In the genomic region with DNA sequence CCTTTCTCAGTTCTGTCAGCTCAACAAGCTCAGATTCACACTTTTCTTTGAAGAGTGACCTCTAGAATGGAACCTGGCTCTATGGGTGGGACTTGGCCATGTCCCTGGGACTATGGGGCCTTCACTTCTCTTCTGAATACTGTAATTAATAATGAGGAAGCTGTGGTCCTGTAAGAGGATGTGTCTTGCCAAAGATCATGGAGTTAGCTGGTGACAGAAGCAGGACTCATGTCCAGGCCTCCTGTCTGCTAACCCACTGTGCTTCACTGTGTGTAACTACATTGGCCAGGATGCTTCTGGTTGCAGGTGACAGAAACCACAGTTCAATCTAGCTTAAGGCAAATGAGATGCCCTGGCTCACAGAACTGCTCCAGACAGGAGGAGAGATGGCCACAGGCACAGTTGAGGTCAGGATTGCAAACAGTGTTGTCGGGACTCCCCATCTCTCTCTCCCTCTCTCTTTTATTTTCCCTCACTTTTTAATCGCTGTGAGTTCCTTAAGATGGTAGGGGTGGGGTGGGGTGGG, we compare ENCODE assay signal across 14 cellular contexts. TPM values are rescaled to one million over a fixed set of nuclear protein-coding genes. Genes with fewer than 3 reads are reported as not detected.
DNase-seq lines count a peak whose midpoint lies in the region; ATAC-seq and TF ChIP-seq lines count a peak whose summit lies in the region.
"Had no signal": no experiment of that assay in that cellular context is flagged by ENCODE, and none has a peak within 500 bp of the region (broad histone marks: within the 10 kb centered on the region; RNA-seq: fewer than 3 reads in every experiment).

No MANE protein-coding gene starts in this region.

- no peaks in the 10 kb centered on the region for H3K9me3 Mint-ChIP-seq in CD8-positive, alpha-beta T cell
- H3K9me3 Mint-ChIP-seq in activated CD4-positive, alpha-beta memory T cell treated with anti-CD3 and anti-CD28 coated beads for 36 hours: no peaks in the 10 kb centered on the region
- no peaks in the 10 kb centered on the region for H3K9me3 Mint-ChIP-seq in naive thymus-derived CD8-positive, alpha-beta T cell

- no peak overlapping the region for H3K9ac ChIP-seq in KMS-11

- no peak overlapping the region for H3K4me3 ChIP-seq in CD8-positive, alpha-beta T cell (ENCODE audit: low read depth, low read length)
- H3K4me3 ChIP-seq in KMS-11 (IDR thresholded peaks at IDR 0.05; ENCODE audit: insufficient read depth, low read depth, low read length): no peak overlapping the region

- H3K27me3 ChIP-seq in CD8-positive, alpha-beta T cell (ENCODE audit: insufficient read depth, low read length): no peaks in the 10 kb centered on the region
- H3K27me3 ChIP-seq in KMS-11 (ENCODE audit: insufficient read depth, low read depth): no peaks in the 10 kb centered on the region

- no peak for DNase-seq in CD8-positive, alpha-beta T cell
- DNase-seq in activated CD4-positive, alpha-beta memory T cell treated with anti-CD3 and anti-CD28 coated beads for 36 hours: peak; percentile 31
- DNase-seq in naive thymus-derived CD8-positive, alpha-beta T cell: no peak
- DNase-seq: Caco-2; H9; left cardiac atrium; stimulated activated naive CD4-positive, alpha-beta T cell treated with Interleukin-2 at 50 U/mL for 16 hours had no signal

- no peaks in the 10 kb centered on the region for H3K9me3 ChIP-seq in CD8-positive, alpha-beta T cell (ENCODE audit: low read length)
- H3K9me3 ChIP-seq: Caco-2 had no signal

- TF ChIP-seq CTCF in CD8-positive, alpha-beta T cell (IDR thresholded peaks at IDR 0.05): no peak
- TF ChIP-seq CTCF in KMS-11 (conservative IDR thresholded peaks at IDR 0.05; ENCODE audit: low read depth, low read length): no peak

- POLR2A ChIA-PET in CD8-positive, alpha-beta T cell (lab: Charles Lee): interaction anchor here (0.6 to 1.2 kb wide), 2 partner anchors 7 to 756 kb away, joined by 3 read pairs; no protein-coding TSS in a partner anchor
- POLR2A ChIA-PET in activated CD4-positive, alpha-beta memory T cell treated with anti-CD3 and anti-CD28 coated beads for 36 hours (lab: Charles Lee): interaction anchor here (1.0 to 1.1 kb wide), 2 partner anchors 15 to 124 kb away, joined by 4 to 5 read pairs; no protein-coding TSS in a partner anchor
- POLR2A ChIA-PET in naive thymus-derived CD8-positive, alpha-beta T cell (lab: Charles Lee): interaction anchor here (0.6 to 1.0 kb wide), 2 partner anchors 17 to 18 kb away, joined by 4 read pairs; no protein-coding TSS in a partner anchor

- no peak overlapping the region for H2AFZ ChIP-seq in KMS-11 (ENCODE audit: low read depth)

- peak overlapping the region; percentile 33; the same call in 1 of the 2 replicates for H3K4me2 ChIP-seq in KMS-11

- peak overlapping the region; percentile 96 for H3K4me3 Mint-ChIP-seq in CD8-positive, alpha-beta T cell
- peak overlapping the region; percentile 89 for H3K4me3 Mint-ChIP-seq in activated CD4-positive, alpha-beta memory T cell treated with anti-CD3 and anti-CD28 coated beads for 36 hours
- H3K4me3 Mint-ChIP-seq in naive thymus-derived CD8-positive, alpha-beta T cell: peak overlapping the region; percentile 44 to 96 (median 71)
- H3K4me3 Mint-ChIP-seq: H9 had no signal

- CTCF ChIA-PET in CD8-positive, alpha-beta T cell (lab: Charles Lee): interaction anchor here (0.9 to 2.8 kb wide), 3 partner anchors 13 to 20 kb away, joined by 5 to 19 read pairs (median 8); no protein-coding TSS in a partner anchor
- CTCF ChIA-PET in activated CD4-positive, alpha-beta memory T cell treated with anti-CD3 and anti-CD28 coated beads for 36 hours (lab: Charles Lee): interaction anchor here (0.9 to 1.5 kb wide), 4 partner anchors 11 to 21 kb away, joined by 3 to 4 read pairs (median 4); no protein-coding TSS in a partner anchor

- peaks cover 20% of the 10 kb centered on the region for H3K36me3 Mint-ChIP-seq in CD8-positive, alpha-beta T cell
- H3K36me3 Mint-ChIP-seq in activated CD4-positive, alpha-beta memory T cell treated with anti-CD3 and anti-CD28 coated beads for 36 hours: peaks cover 10% of the 10 kb centered on the region
- H3K36me3 Mint-ChIP-seq in naive thymus-derived CD8-positive, alpha-beta T cell: peaks cover 0 to 17% (median 0%) of the 10 kb centered on the region in 3 donors

- H3K79me2 ChIP-seq in KMS-11 (ENCODE audit: insufficient read depth, low read depth): peaks cover 25% of the 10 kb centered on the region

- intact Hi-C loops in CD8-positive, alpha-beta T cell (cut with DNase I, micrococcal nuclease): loop anchor here (2.0 to 10.0 kb wide), 2 partner anchors 20 to 698 kb away; partner anchors contain the start of gene VMA21 (in 2 of the 2)
- intact Hi-C loops in activated CD4-positive, alpha-beta memory T cell treated with anti-CD3 and anti-CD28 coated beads for 36 hours (cut with micrococcal nuclease): loop anchor here (2.0 to 10.0 kb wide), 3 partner anchors 34 to 762 kb away; partner anchors contain the start of gene EOLA2

- no peaks in the 10 kb centered on the region for H3K36me3 ChIP-seq in CD8-positive, alpha-beta T cell (ENCODE audit: insufficient read depth, low read length)
- no peaks in the 10 kb centered on the region for H3K36me3 ChIP-seq in KMS-11 (ENCODE audit: insufficient read depth)

- peaks cover 68% of the 10 kb centered on the region for H3K4me1 Mint-ChIP-seq in CD8-positive, alpha-beta T cell (ENCODE audit: low read depth)
- H3K4me1 Mint-ChIP-seq in activated CD4-positive, alpha-beta memory T cell treated with anti-CD3 and anti-CD28 coated beads for 36 hours (ENCODE audit: low read depth): peaks cover 51% of the 10 kb centered on the region
- H3K4me1 Mint-ChIP-seq in naive thymus-derived CD8-positive, alpha-beta T cell: peaks cover 16 to 78% (median 56%) of the 10 kb centered on the region in 4 donors

- H3K27ac ChIP-seq in CD8-positive, alpha-beta T cell (ENCODE audit: low read depth, low read length): no peak overlapping the region
- H3K27ac ChIP-seq in KMS-11: no peak overlapping the region
- H3K27ac ChIP-seq: RWPE1, VCaP had no signal

- no peaks in the 10 kb centered on the region for H3K27me3 Mint-ChIP-seq in CD8-positive, alpha-beta T cell (ENCODE audit: low read depth)
- no peaks in the 10 kb centered on the region for H3K27me3 Mint-ChIP-seq in activated CD4-positive, alpha-beta memory T cell treated with anti-CD3 and anti-CD28 coated beads for 36 hours
- H3K27me3 Mint-ChIP-seq in naive thymus-derived CD8-positive, alpha-beta T cell: no peaks in the 10 kb centered on the region

- H3K27ac Mint-ChIP-seq in CD8-positive, alpha-beta T cell: peak overlapping the region; percentile 85
- H3K27ac Mint-ChIP-seq in activated CD4-positive, alpha-beta memory T cell treated with anti-CD3 and anti-CD28 coated beads for 36 hours: peak overlapping the region; percentile 98
- peak overlapping the region in 9 of 10 donors; percentile 80 to 99 (median 90) for H3K27ac Mint-ChIP-seq in naive thymus-derived CD8-positive, alpha-beta T cell
- H3K27ac Mint-ChIP-seq: H9 had no signal

- H3K4me1 ChIP-seq in CD8-positive, alpha-beta T cell (ENCODE audit: insufficient read depth, low read length): peaks cover 37% of the 10 kb centered on the region
- H3K4me1 ChIP-seq in KMS-11 (ENCODE audit: low read depth, poor library complexity, severe bottlenecking): peaks cover 38% of the 10 kb centered on the region

- H4K20me1 ChIP-seq in KMS-11 (ENCODE audit: insufficient read depth): no peaks in the 10 kb centered on the region

- no peak for ATAC-seq in CD8-positive, alpha-beta T cell
- no peak for ATAC-seq in naive thymus-derived CD8-positive, alpha-beta T cell
- ATAC-seq in HG03097 (IDR thresholded peaks at IDR 0.05; ENCODE audit: low FRiP score, unreplicated experiment) (no peak), HG03039 (IDR thresholded peaks at IDR 0.05; ENCODE audit: unreplicated experiment) (no peak), GM19023 (IDR thresholded peaks at IDR 0.05; ENCODE audit: unreplicated experiment) (no peak)
- no peak for ATAC-seq in activated CD4-positive, CD25-positive, alpha-beta regulatory T cell treated with anti-CD3 and anti-CD28 coated beads, Interleukin-2, amount 50 U/mL, for 24 hours
- ATAC-seq: left cardiac atrium had no signal

RNA-seq across cellular contexts. Expression of gene MTMR1, which starts 3.1 kb away (rescaled TPM):
- 10 to 100 TPM; 32.0 to 32.4 TPM for total RNA-seq in CD8-positive, alpha-beta T cell
- total RNA-seq in activated CD4-positive, alpha-beta memory T cell treated with anti-CD3 and anti-CD28 coated beads for 36 hours: 10 to 100 TPM; 43.2 to 44.4 TPM
- 10 to 100 TPM; 35.7 to 37.4 TPM for total RNA-seq in naive thymus-derived CD8-positive, alpha-beta T cell
- polyA plus RNA-seq in naive thymus-derived CD8-positive, alpha-beta T cell: 10 to 100 TPM; 13.0 to 28.3 (median 21.7) TPM
